In genomic region chr9:134755221-134755907, GRCh38 we compare ENCODE assay signal across 19 cellular contexts.
"Had no signal": no experiment of that assay in that cellular context is flagged by ENCODE, and none has a peak within 500 bp of the region (broad histone marks: within the 10 kb centered on the region; RNA-seq: fewer than 3 reads in every experiment).

No MANE protein-coding gene starts in this region.

- H3K9me3 ChIP-seq: ovary, right atrium auricular region, tibial artery, upper lobe of left lung, uterus had no signal

- H3K4me1 Mint-ChIP-seq: naive thymus-derived CD4-positive, alpha-beta T cell had no signal

- ATAC-seq: left cardiac atrium; left ventricle myocardium superior; naive thymus-derived CD4-positive, alpha-beta T cell had no signal

- H3K4me3 ChIP-seq: coronary artery, hepatocyte, lung, ovary, right atrium auricular region, tibial artery, upper lobe of left lung, uterus had no signal

- H3K27ac ChIP-seq: coronary artery, hepatocyte, ovary, right atrium auricular region, tibial artery, upper lobe of left lung, uterus had no signal

- H3K36me3 ChIP-seq: ovary, uterus had no signal

- FAIRE-seq: kidney, small intestine had no signal

- H3K36me3 Mint-ChIP-seq: naive thymus-derived CD4-positive, alpha-beta T cell had no signal

- H3K27me3 Mint-ChIP-seq: naive thymus-derived CD4-positive, alpha-beta T cell had no signal

- H3K27ac Mint-ChIP-seq: naive thymus-derived CD4-positive, alpha-beta T cell had no signal

- H3K4me1 ChIP-seq: right atrium auricular region, tibial artery, upper lobe of left lung, uterus had no signal

- H3K4me2 ChIP-seq: hepatocyte had no signal

- DNase-seq: effector CD4-positive, alpha-beta T cell; foreskin melanocyte; head of caudate nucleus; kidney; left cardiac atrium; left ventricle myocardium superior; mesenchymal stem cell; naive thymus-derived CD4-positive, alpha-beta T cell; ovary; small intestine; stimulated activated CD4-positive, alpha-beta T cell treated with anti-CD3 and anti-CD28 coated beads, Interleukin-2, amount 100 ng/mL, for 48 hours; stimulated activated naive CD4-positive, alpha-beta T cell treated with Interleukin-2 at 50 U/mL for 16 hours; tibial artery; upper lobe of left lung; uterus had no signal

- H3K4me3 Mint-ChIP-seq: naive thymus-derived CD4-positive, alpha-beta T cell had no signal

- H3K79me2 ChIP-seq: hepatocyte had no signal

- H3K27me3 ChIP-seq: hepatocyte, ovary, right atrium auricular region, tibial artery, upper lobe of left lung, uterus had no signal

- H2AFZ ChIP-seq: hepatocyte had no signal
